ENCODE assay signal across 26 cellular contexts in the genomic region with DNA sequence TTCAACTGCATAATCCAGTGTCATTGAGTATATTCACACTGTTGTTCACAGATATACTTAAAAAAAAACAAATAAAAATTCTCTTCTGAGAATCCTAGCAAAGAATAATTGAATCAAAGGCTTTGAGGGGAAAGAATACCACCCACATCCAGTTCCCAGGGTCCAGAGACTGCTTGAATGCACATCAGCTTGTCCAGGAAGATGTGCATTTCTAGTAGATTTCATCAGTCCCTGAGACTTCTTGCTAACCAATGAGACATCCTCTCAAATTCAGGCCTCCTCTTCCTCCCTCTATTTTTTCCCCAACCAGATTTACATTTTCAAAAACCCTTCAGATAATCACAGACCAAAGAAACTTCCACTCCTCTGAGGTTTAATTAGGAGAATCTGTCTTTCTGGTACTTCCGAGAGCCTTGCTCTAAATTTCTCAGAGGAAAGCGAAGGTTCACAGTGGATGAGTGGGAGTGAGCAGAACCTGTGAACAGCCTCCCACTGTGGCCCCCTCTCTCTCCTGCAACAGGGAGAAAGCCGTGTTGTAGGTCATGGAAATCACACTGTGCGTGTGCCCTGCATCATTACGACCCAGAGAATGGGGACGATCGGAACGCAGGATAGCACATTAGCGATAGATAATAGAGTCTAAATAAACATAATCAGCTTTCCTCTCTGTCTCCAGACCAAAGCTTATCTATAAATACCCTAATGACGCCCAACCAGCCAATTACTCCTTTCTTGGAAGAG.
"Had no signal": no experiment of that assay in that cellular context is flagged by ENCODE, and none has a peak within 500 bp of the region (broad histone marks: within the 10 kb centered on the region; RNA-seq: fewer than 3 reads in every experiment).

No MANE protein-coding gene starts in this region.

- H3K36me3 ChIP-seq: thoracic aorta, uterus had no signal

- H3K4me3 Mint-ChIP-seq: activated CD4-positive, alpha-beta T cell treated with anti-CD3 and anti-CD28 coated beads, Interleukin-2, amount 10 ng/mL, durations not matched to agents 7 days and 5 days; activated CD8-positive, alpha-beta T cell treated with anti-CD3 and anti-CD28 coated beads for 36 hours; immature natural killer cell; mesothelial cell of epicardium; neural crest cell; stimulated activated effector memory CD8-positive, alpha-beta T cell treated with anti-CD3 and anti-CD28 coated beads, Interleukin-12 subunit alpha, Interleukin-12 subunit beta, amount 100 ng/mL, for 72 hours; stimulated activated naive CD8-positive, alpha-beta T cell treated with anti-CD3 and anti-CD28 coated beads, Interleukin-15, Interleukin-2, amounts not matched to agents 100 ng/mL and 50 ng/mL, for 24 hours; T-helper 17 cell had no signal

- H3K27ac ChIP-seq: thoracic aorta, uterus had no signal

- H3K27ac Mint-ChIP-seq: activated CD4-positive, alpha-beta T cell treated with anti-CD3 and anti-CD28 coated beads, Interleukin-2, amount 10 ng/mL, durations not matched to agents 7 days and 5 days; activated CD8-positive, alpha-beta T cell treated with anti-CD3 and anti-CD28 coated beads for 36 hours; activated naive CD4-positive, alpha-beta T cell treated with anti-CD3 and anti-CD28 coated beads, Interleukin-2, amount 50 U/mL, for 72 hours; immature natural killer cell; mesothelial cell of epicardium; naive B cell; stimulated activated effector memory CD8-positive, alpha-beta T cell treated with anti-CD3 and anti-CD28 coated beads, Interleukin-12 subunit alpha, Interleukin-12 subunit beta, amount 100 ng/mL, for 72 hours; stimulated activated naive CD8-positive, alpha-beta T cell treated with anti-CD3 and anti-CD28 coated beads, Interleukin-15, Interleukin-2, amounts not matched to agents 100 ng/mL and 50 ng/mL, for 24 hours; T-helper 17 cell had no signal

- H3K36me3 Mint-ChIP-seq: activated naive CD4-positive, alpha-beta T cell treated with anti-CD3 and anti-CD28 coated beads, Interleukin-2, amount 50 U/mL, for 72 hours; immature natural killer cell; mesothelial cell of epicardium; naive B cell; stimulated activated effector memory CD8-positive, alpha-beta T cell treated with anti-CD3 and anti-CD28 coated beads, Interleukin-12 subunit alpha, Interleukin-12 subunit beta, amount 100 ng/mL, for 72 hours had no signal

- H3K4me1 Mint-ChIP-seq: activated CD4-positive, alpha-beta T cell treated with anti-CD3 and anti-CD28 coated beads, Interleukin-2, amount 10 ng/mL, durations not matched to agents 7 days and 5 days; immature natural killer cell; naive B cell; neural crest cell; stimulated activated effector memory CD8-positive, alpha-beta T cell treated with anti-CD3 and anti-CD28 coated beads, Interleukin-12 subunit alpha, Interleukin-12 subunit beta, amount 100 ng/mL, for 72 hours had no signal

- H3K9me3 ChIP-seq: thoracic aorta, uterus had no signal

- DNase-seq: activated CD4-positive, alpha-beta T cell treated with anti-CD3 and anti-CD28 coated beads, Interleukin-2, amount 10 ng/mL, durations not matched to agents 7 days and 5 days; activated CD4-positive, CD25-positive, alpha-beta regulatory T cell treated with anti-CD3 and anti-CD28 coated beads, Interleukin-2, amount 50 U/mL, for 72 hours; activated CD8-positive, alpha-beta T cell treated with anti-CD3 and anti-CD28 coated beads for 36 hours; activated naive CD4-positive, alpha-beta T cell; activated T-cell treated with anti-CD3 and anti-CD28 coated beads, Interleukin-2, amount 50 U/mL, for 48 hours; dorsolateral prefrontal cortex; effector memory CD4-positive, alpha-beta T cell; hypothalamus; immature natural killer cell; kidney; left colon; naive B cell; posterior cingulate gyrus; small intestine; stimulated activated CD4-positive, alpha-beta T cell treated with anti-CD3 and anti-CD28 coated beads, Interleukin-4, amount 100 ng/mL, for 24 hours; T-helper 17 cell; T1000; trophoblast cell; uterus had no signal

- H3K4me1 ChIP-seq: uterus had no signal

- H3K9me3 Mint-ChIP-seq: activated CD4-positive, alpha-beta T cell treated with anti-CD3 and anti-CD28 coated beads, Interleukin-2, amount 10 ng/mL, durations not matched to agents 7 days and 5 days; activated CD8-positive, alpha-beta T cell treated with anti-CD3 and anti-CD28 coated beads for 36 hours; activated naive CD4-positive, alpha-beta T cell treated with anti-CD3 and anti-CD28 coated beads, Interleukin-2, amount 50 U/mL, for 72 hours; immature natural killer cell; neural crest cell; stimulated activated effector memory CD8-positive, alpha-beta T cell treated with anti-CD3 and anti-CD28 coated beads, Interleukin-12 subunit alpha, Interleukin-12 subunit beta, amount 100 ng/mL, for 72 hours; stimulated activated naive CD8-positive, alpha-beta T cell treated with anti-CD3 and anti-CD28 coated beads, Interleukin-15, Interleukin-2, amounts not matched to agents 100 ng/mL and 50 ng/mL, for 24 hours had no signal

- H3K27me3 ChIP-seq: uterus had no signal

- H3K4me3 ChIP-seq: thoracic aorta, uterus had no signal

- ATAC-seq: activated CD8-positive, alpha-beta T cell treated with anti-CD3 and anti-CD28 coated beads for 36 hours; activated naive CD4-positive, alpha-beta T cell treated with anti-CD3 and anti-CD28 coated beads, Interleukin-2, amount 50 U/mL, for 72 hours; left colon; sciatic nerve; stimulated activated effector memory CD8-positive, alpha-beta T cell treated with anti-CD3 and anti-CD28 coated beads, Interleukin-12 subunit alpha, Interleukin-12 subunit beta, amount 100 ng/mL, for 72 hours; T-helper 17 cell had no signal
